11 cellular contexts compared by ENCODE assay signal in genomic region chr12:11705010-11705409, GRCh38. TPM values are rescaled to one million over a fixed set of nuclear protein-coding genes. Genes with fewer than 3 reads are reported as not detected.
DNase-seq lines count a peak whose midpoint lies in the region; ATAC-seq and TF ChIP-seq lines count a peak whose summit lies in the region.
"Had no signal": no experiment of that assay in that cellular context is flagged by ENCODE, and none has a peak within 500 bp of the region (broad histone marks: within the 10 kb centered on the region; RNA-seq: fewer than 3 reads in every experiment).

No MANE protein-coding gene starts in this region.

- WGBS in heart right ventricle, 2 donors, result 42 to 54% methylated on average over 7 of the region's 7 CpGs

- DNase-seq in heart right ventricle (no peak), Right ventricle myocardium superior (no peak), cardiac fibroblast (ENCODE audit: low read depth in 2 of 2) (peak; percentile 92 to 95), lung microvascular endothelial cell (ENCODE audit: low read depth in 2 of 2) (peak; percentile 71 to 96), WERI-Rb-1 (no peak), pons (ENCODE audit: low spot score) (no peak)
- DNase-seq in activated CD4-positive, alpha-beta T cell treated with anti-CD3 and anti-CD28 coated beads, Interleukin-2, amount 50 U/mL, for 4 hours, result no peak
- DNase-seq: immature natural killer cell had no signal

- H3K36me3 ChIP-seq in heart right ventricle, result no peaks in the 10 kb centered on the region
- no peaks in the 10 kb centered on the region for H3K36me3 ChIP-seq in WERI-Rb-1

- TF ChIP-seq CTCF in heart right ventricle (IDR thresholded peaks at IDR 0.05) (no peak), cardiac fibroblast (IDR thresholded peaks at IDR 0.05; ENCODE audit: low read depth, low read length) (no peak), WERI-Rb-1 (IDR thresholded peaks at IDR 0.05; ENCODE audit: low read depth, low read length) (no peak)

- H3K4me3 ChIP-seq in heart right ventricle, result no peak overlapping the region
- H3K4me3 ChIP-seq in cardiac fibroblast (replicated peaks in 1 of 2; ENCODE audit: low read depth in 2 of 2, low read length in 2 of 2), result no peak overlapping the region
- H3K4me3 ChIP-seq in WERI-Rb-1 (ENCODE audit: low read depth, low read length), result no peak overlapping the region

- H3K4me1 ChIP-seq in heart right ventricle, result peaks cover 5 to 76% (median 57%) of the 10 kb centered on the region in 9 donors

- H3K9me3 ChIP-seq in heart right ventricle (no peaks in the 10 kb centered on the region), WERI-Rb-1 (ENCODE audit: severe bottlenecking) (no peaks in the 10 kb centered on the region)

- intact Hi-C loops in heart right ventricle (cut with DNase I) (loop anchor here in 4 of 10 donors (5.0 to 10.0 kb wide), 3 partner anchors 38 to 53 kb away; no protein-coding TSS in a partner anchor), Right ventricle myocardium superior (cut with DNase I) (no loop called here)

- H3K27me3 ChIP-seq in heart right ventricle (no peaks in the 10 kb centered on the region), WERI-Rb-1 (ENCODE audit: insufficient read depth, low read depth, severe bottlenecking) (no peaks in the 10 kb centered on the region)

- peak overlapping the region in 6 of 10 donors; percentile 31 to 54 (median 46) for H3K27ac ChIP-seq in heart right ventricle
- H3K27ac ChIP-seq in WERI-Rb-1, result no peak overlapping the region
- H3K27ac ChIP-seq: C4-2B had no signal

- ATAC-seq in heart right ventricle (peak in 4 of 8 donors; percentile 25 to 60 (median 36)), Right ventricle myocardium superior (ENCODE audit: poor library complexity) (no peak), HG03378 (IDR thresholded peaks at IDR 0.05; ENCODE audit: unreplicated experiment) (no peak)
- ATAC-seq: activated naive CD4-positive, alpha-beta T cell treated with anti-CD3 and anti-CD28 coated beads, Interleukin-2, amount 50 U/mL, for 72 hours had no signal

RNA-seq across cellular contexts. Expression of gene ETV6, which starts 55.5 kb away (rescaled TPM):
- total RNA-seq in heart right ventricle (10 to 100 TPM in 9 of 10 donors, 1 to 10 TPM in 1; 8.5 to 33.5 (median 15.9) TPM), Right ventricle myocardium superior (16.1 TPM), lung microvascular endothelial cell (6.7 and 6.8 TPM in 2 replicates)
- polyA plus RNA-seq in heart right ventricle, result 1 to 10 TPM; 2.7 to 4.8 TPM

Comparison
In these comparisons a context has a peak if more than half of its experiments do, and no peak if none do; other contexts are left out.
1. DNase-seq: peak in cardiac fibroblast (2 of 2) and lung microvascular endothelial cell (2 of 2); none in heart right ventricle (0 of 2), Right ventricle myocardium superior (single experiment), WERI-Rb-1 (single experiment), pons (single experiment) and activated CD4-positive, alpha-beta T cell treated with anti-CD3 and anti-CD28 coated beads, Interleukin-2, amount 50 U/mL, for 4 hours (0 of 2).